ENCODE assay signal across 8 cellular contexts in the genomic region with DNA sequence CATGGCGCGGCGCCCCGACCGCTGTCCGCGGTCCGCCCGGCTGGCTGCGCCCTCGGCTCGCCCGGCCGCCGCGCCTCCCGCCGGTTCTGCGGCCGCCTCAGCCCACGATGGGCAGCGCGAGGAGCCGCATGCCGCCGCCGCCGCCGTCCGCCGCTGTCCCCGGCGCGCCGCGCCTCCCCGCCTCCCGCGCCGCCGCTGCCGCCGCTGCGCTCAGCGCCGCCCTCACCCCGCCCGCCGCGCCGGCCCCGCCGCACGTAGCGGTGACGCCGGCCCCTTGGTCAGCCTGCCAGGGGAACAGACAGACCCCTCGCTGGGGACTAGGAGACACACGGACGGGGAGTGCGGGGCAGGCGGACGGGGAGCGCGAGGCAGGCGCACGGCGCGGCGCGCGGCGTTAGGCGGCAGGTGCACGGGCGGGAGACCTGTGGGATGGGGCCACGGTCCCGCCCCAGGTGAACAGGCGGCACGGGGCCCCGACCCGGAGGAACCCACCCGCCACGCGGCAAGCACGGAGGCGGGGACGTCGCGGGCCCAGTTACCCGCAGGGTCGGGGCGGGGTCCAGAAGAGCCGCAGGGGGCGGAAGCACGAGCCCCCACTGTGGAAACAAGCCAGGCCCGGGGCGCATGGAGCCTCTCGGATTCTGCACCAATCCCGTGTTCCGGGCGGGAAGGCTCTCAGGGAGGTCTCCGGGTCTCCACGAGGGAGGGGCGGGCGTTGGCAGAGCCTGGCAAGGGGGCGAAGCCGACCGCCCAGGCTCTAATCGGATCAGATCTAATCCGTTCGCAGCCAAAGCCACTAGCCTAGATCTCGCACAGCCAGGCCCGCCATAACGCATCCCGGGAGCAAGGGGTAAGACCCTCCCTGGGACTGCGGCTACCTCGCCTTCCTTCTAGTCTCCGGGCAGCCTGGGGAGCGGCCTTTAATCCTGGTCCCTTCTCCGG. TPM values are rescaled to one million over a fixed set of nuclear protein-coding genes. Genes with fewer than 3 reads are reported as not detected.
DNase-seq lines count a peak whose midpoint lies in the region; ATAC-seq and TF ChIP-seq lines count a peak whose summit lies in the region.

A gene with protein sequence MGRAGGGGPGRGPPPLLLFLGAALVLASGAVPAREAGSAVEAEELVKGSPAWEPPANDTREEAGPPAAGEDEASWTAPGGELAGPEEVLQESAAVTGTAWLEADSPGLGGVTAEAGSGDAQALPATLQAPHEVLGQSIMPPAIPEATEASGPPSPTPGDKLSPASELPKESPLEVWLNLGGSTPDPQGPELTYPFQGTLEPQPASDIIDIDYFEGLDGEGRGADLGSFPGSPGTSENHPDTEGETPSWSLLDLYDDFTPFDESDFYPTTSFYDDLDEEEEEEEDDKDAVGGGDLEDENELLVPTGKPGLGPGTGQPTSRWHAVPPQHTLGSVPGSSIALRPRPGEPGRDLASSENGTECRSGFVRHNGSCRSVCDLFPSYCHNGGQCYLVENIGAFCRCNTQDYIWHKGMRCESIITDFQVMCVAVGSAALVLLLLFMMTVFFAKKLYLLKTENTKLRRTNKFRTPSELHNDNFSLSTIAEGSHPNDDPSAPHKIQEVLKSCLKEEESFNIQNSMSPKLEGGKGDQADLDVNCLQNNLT (minus strand): TSS at position 175 of the 942 bp plus-strand sequence. CDS start 172 bp downstream, at position 3.

- no peak within 1 kb of the TSS for H3K27ac Mint-ChIP-seq in T-helper 2 cell treated with Interferon-gamma antibody and Interleukin-4, amounts not matched to agents 5 μg/mL and 100 μg/mL, for 36 hours
- no peak within 1 kb of the TSS for H3K27ac Mint-ChIP-seq in central memory CD8-positive, alpha-beta T cell (ENCODE audit: low read depth)
- no peak within 1 kb of the TSS for H3K27ac Mint-ChIP-seq in stimulated activated effector memory CD8-positive, alpha-beta T cell treated with anti-CD3 and anti-CD28 coated beads, Interleukin-12 subunit alpha, Interleukin-12 subunit beta, amount 100 ng/mL, for 72 hours

- DNase-seq in stimulated activated CD4-positive, alpha-beta T cell treated with anti-CD3 and anti-CD28 coated beads, Interleukin-12 subunit alpha, Interleukin-12 subunit beta, amount 100 ng/mL, for 4 hours: peak; percentile 36
- DNase-seq in stimulated activated CD4-positive, alpha-beta T cell treated with anti-CD3 and anti-CD28 coated beads, Interleukin-1b, Interleukin-23, amount 100 ng/mL, for 48 hours: no peak
- peak; percentile 35 for DNase-seq in T-helper 2 cell treated with Interferon-gamma antibody and Interleukin-4, amounts not matched to agents 5 μg/mL and 100 μg/mL, for 36 hours (ENCODE audit: low spot score)
- DNase-seq in central memory CD8-positive, alpha-beta T cell (ENCODE audit: low spot score in 2 of 2): no peak
- DNase-seq in left lung (peak in 1 of 2 donors; percentile 86), superior temporal gyrus (ENCODE audit: extremely low spot score) (no peak)
- DNase-seq in stimulated activated effector memory CD8-positive, alpha-beta T cell treated with anti-CD3 and anti-CD28 coated beads, Interleukin-12 subunit alpha, Interleukin-12 subunit beta, amount 100 ng/mL, for 72 hours (ENCODE audit: low spot score in 2 of 2): peak; percentile 9 to 64

- TF ChIP-seq CTCF in left lung (IDR thresholded peaks at IDR 0.05): no peak

- peaks cover 3% of the 10 kb centered on the region for H3K36me3 Mint-ChIP-seq in T-helper 2 cell treated with Interferon-gamma antibody and Interleukin-4, amounts not matched to agents 5 μg/mL and 100 μg/mL, for 36 hours (ENCODE audit: low read depth)
- H3K36me3 Mint-ChIP-seq in central memory CD8-positive, alpha-beta T cell (ENCODE audit: insufficient read depth): peaks cover 5% of the 10 kb centered on the region
- H3K36me3 Mint-ChIP-seq in stimulated activated effector memory CD8-positive, alpha-beta T cell treated with anti-CD3 and anti-CD28 coated beads, Interleukin-12 subunit alpha, Interleukin-12 subunit beta, amount 100 ng/mL, for 72 hours: peaks cover 12% of the 10 kb centered on the region

- peaks cover 4 to 15% of the 10 kb centered on the region in 2 donors for H3K4me1 ChIP-seq in left lung

- H3K36me3 ChIP-seq in left lung: no peaks in the 10 kb centered on the region

- intact Hi-C loops in left lung (cut with DNase I): no loop called here

- ATAC-seq in central memory CD8-positive, alpha-beta T cell (replicated peaks; ENCODE audit: extremely low read depth, poor library complexity, severe bottlenecking): peak; percentile 55
- ATAC-seq in left lung: peak; percentile 58
- ATAC-seq in stimulated activated effector memory CD8-positive, alpha-beta T cell treated with anti-CD3 and anti-CD28 coated beads, Interleukin-12 subunit alpha, Interleukin-12 subunit beta, amount 100 ng/mL, for 72 hours: peak; percentile 65
- no peak for ATAC-seq in HG03175 (IDR thresholded peaks at IDR 0.05; ENCODE audit: unreplicated experiment)

- H3K27me3 ChIP-seq in left lung: peaks cover 23 to 58% of the 10 kb centered on the region in 2 donors

- H3K27ac ChIP-seq in left lung: no peak within 1 kb of the TSS

- H3K4me3 ChIP-seq in left lung: peak within 1 kb of the TSS; percentile 36 to 56

- no peaks in the 10 kb centered on the region for H3K9me3 ChIP-seq in left lung

- peaks cover 2% of the 10 kb centered on the region for H3K4me1 Mint-ChIP-seq in T-helper 2 cell treated with Interferon-gamma antibody and Interleukin-4, amounts not matched to agents 5 μg/mL and 100 μg/mL, for 36 hours (ENCODE audit: low read depth)
- peaks cover 6% of the 10 kb centered on the region for H3K4me1 Mint-ChIP-seq in central memory CD8-positive, alpha-beta T cell
- H3K4me1 Mint-ChIP-seq in stimulated activated effector memory CD8-positive, alpha-beta T cell treated with anti-CD3 and anti-CD28 coated beads, Interleukin-12 subunit alpha, Interleukin-12 subunit beta, amount 100 ng/mL, for 72 hours: no peaks in the 10 kb centered on the region

- H3K4me3 Mint-ChIP-seq in T-helper 2 cell treated with Interferon-gamma antibody and Interleukin-4, amounts not matched to agents 5 μg/mL and 100 μg/mL, for 36 hours: peak within 1 kb of the TSS; percentile 54
- peak within 1 kb of the TSS; percentile 53 for H3K4me3 Mint-ChIP-seq in central memory CD8-positive, alpha-beta T cell
- peak within 1 kb of the TSS; percentile 50 for H3K4me3 Mint-ChIP-seq in stimulated activated effector memory CD8-positive, alpha-beta T cell treated with anti-CD3 and anti-CD28 coated beads, Interleukin-12 subunit alpha, Interleukin-12 subunit beta, amount 100 ng/mL, for 72 hours

- no peaks in the 10 kb centered on the region for H3K9me3 Mint-ChIP-seq in T-helper 2 cell treated with Interferon-gamma antibody and Interleukin-4, amounts not matched to agents 5 μg/mL and 100 μg/mL, for 36 hours
- no peaks in the 10 kb centered on the region for H3K9me3 Mint-ChIP-seq in central memory CD8-positive, alpha-beta T cell
- no peaks in the 10 kb centered on the region for H3K9me3 Mint-ChIP-seq in stimulated activated effector memory CD8-positive, alpha-beta T cell treated with anti-CD3 and anti-CD28 coated beads, Interleukin-12 subunit alpha, Interleukin-12 subunit beta, amount 100 ng/mL, for 72 hours

- peaks cover 28% of the 10 kb centered on the region for H3K27me3 Mint-ChIP-seq in T-helper 2 cell treated with Interferon-gamma antibody and Interleukin-4, amounts not matched to agents 5 μg/mL and 100 μg/mL, for 36 hours (ENCODE audit: low read depth)
- H3K27me3 Mint-ChIP-seq in central memory CD8-positive, alpha-beta T cell: peaks cover 14% of the 10 kb centered on the region

RNA-seq across cellular contexts. Expression of the gene that starts here (rescaled TPM):
- total RNA-seq in left lung: 10 to 100 TPM in 1 of 2 donors, 1 to 10 TPM in 1; 3.8 to 19.2 TPM

Comparison
In these comparisons a context has a peak if more than half of its experiments do, and no peak if none do; other contexts are left out.
1. DNase-seq: peak in stimulated activated CD4-positive, alpha-beta T cell treated with anti-CD3 and anti-CD28 coated beads, Interleukin-12 subunit alpha, Interleukin-12 subunit beta, amount 100 ng/mL, for 4 hours (single experiment), T-helper 2 cell treated with Interferon-gamma antibody and Interleukin-4, amounts not matched to agents 5 μg/mL and 100 μg/mL, for 36 hours (single experiment) and stimulated activated effector memory CD8-positive, alpha-beta T cell treated with anti-CD3 and anti-CD28 coated beads, Interleukin-12 subunit alpha, Interleukin-12 subunit beta, amount 100 ng/mL, for 72 hours (2 of 2); none in stimulated activated CD4-positive, alpha-beta T cell treated with anti-CD3 and anti-CD28 coated beads, Interleukin-1b, Interleukin-23, amount 100 ng/mL, for 48 hours (single experiment), central memory CD8-positive, alpha-beta T cell (0 of 2) and superior temporal gyrus (single experiment).
2. Peak in every context shown above with its lines, with median percentiles within 50 percentile points of each other: H3K4me3 Mint-ChIP-seq.